Comparison of ENCODE assay signal across 1 cellular context in the genomic region with DNA sequence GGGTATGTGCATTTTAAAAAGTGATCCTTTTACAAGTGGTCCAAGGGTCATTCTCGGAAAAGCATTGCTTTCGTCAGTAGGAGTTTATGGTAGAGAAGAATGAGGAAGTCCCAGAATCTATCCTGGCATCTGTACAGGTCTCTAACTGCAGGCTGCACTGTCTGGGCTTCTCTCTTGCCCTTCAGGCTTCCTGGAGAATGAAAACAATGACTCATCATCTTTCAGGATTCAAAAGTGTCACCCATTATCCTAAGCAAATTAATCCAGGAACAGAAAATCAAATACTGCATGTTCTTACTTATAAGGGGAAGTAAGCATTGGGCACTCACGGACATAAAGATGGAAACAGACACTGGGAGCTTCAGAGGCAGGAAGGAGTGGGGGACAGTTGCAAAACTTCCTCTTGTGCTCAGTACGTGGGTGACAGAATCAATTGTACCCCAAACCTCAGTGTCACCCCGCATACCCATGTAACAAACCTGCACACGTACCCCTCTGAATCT.
TF ChIP-seq lines count a peak whose summit lies in the region.

No MANE protein-coding gene starts in this region.

TF ChIP-seq in K562, 482 proteins besides CTCF, POLR2A, EP300 and RAD21 (continued from another document and continues in another):
- TF ChIP-seq CHD2 (IDR thresholded peaks at IDR 0.05; ENCODE audit: low read depth, low read length) (no peak), CREBBP (IDR thresholded peaks at IDR 0.05; ENCODE audit: low read depth, low read length) (no peak), NFRKB (IDR thresholded peaks at IDR 0.05; ENCODE audit: low read depth) (peak; percentile 61; the same call in 1 of the 2 replicates), ZNF644 (tag; IDR thresholded peaks at IDR 0.05; ENCODE audit: low read depth) (peak; percentile 80), ZNF589 (CRISPR knock-in tag; IDR thresholded peaks at IDR 0.05; ENCODE audit: low read depth) (peak; percentile 19; the same call in 1 of the 2 replicates), ARNT (IDR thresholded peaks at IDR 0.05) (peak; percentile 11 to 84; a peak in 1 of 4 replicates), RBM34 (IDR thresholded peaks at IDR 0.05; ENCODE audit: borderline replicate concordance, insufficient read depth, low read length) (no peak), GABPB2 (CRISPR knock-in tag; conservative IDR thresholded peaks at IDR 0.05) (no peak), BRD4 (IDR thresholded peaks at IDR 0.05) (no peak), CBX3 (IDR thresholded peaks at IDR 0.05; ENCODE audit: borderline replicate concordance in 1 of 2, low read length in 2 of 2) (peak in 1 of 2 experiments; percentile 59; a peak in 2 of 3 replicates), FOS (IDR thresholded peaks at IDR 0.05; ENCODE audit: extremely low read depth, insufficient read length) (peak; percentile 47), ZBTB1 (CRISPR knock-in tag; IDR thresholded peaks at IDR 0.05; ENCODE audit: borderline replicate concordance, low read depth) (no peak), MEF2D (tag; conservative IDR thresholded peaks at IDR 0.05; ENCODE audit: low read depth) (peak; percentile 46; the same call in 1 of the 2 replicates), SMAD3 (CRISPR knock-in tag; conservative IDR thresholded peaks at IDR 0.05) (0 out of 2 replicates have a peak, but pooled peaks have one; percentile 34), ZNF408 (CRISPR knock-in tag; IDR thresholded peaks at IDR 0.05; ENCODE audit: low read depth) (no peak), CEBPG (CRISPR knock-in tag; IDR thresholded peaks at IDR 0.05) (no peak), CEBPG (tag; conservative IDR thresholded peaks at IDR 0.05 in 1 of 2, IDR thresholded peaks at IDR 0.05 in 1 of 2) (peak in 1 of 2 experiments; percentile 54; a peak in 1 of 4 replicates), NFE2 (IDR thresholded peaks at IDR 0.05; ENCODE audit: low read depth) (peak; percentile 96), ELF1 (tag; IDR thresholded peaks at IDR 0.05) (peak; percentile 92), NR2C2 (CRISPR knock-in tag; IDR thresholded peaks at IDR 0.05) (no peak), NR2C2 (tag; IDR thresholded peaks at IDR 0.05) (peak; percentile 52; the same call in 1 of the 2 replicates), HNRNPLL (IDR thresholded peaks at IDR 0.05; ENCODE audit: low read depth, low read length, poor library complexity, severe bottlenecking) (no peak), HDAC1 (IDR thresholded peaks at IDR 0.05) (peak in 1 of 2 experiments; percentile 74; a peak in 2 of 4 replicates), ZNF41 (CRISPR knock-in tag; conservative IDR thresholded peaks at IDR 0.05) (peak; percentile 5; the same call in 1 of the 2 replicates), SMARCA5 (IDR thresholded peaks at IDR 0.05) (no peak), ZNF239 (CRISPR knock-in tag; IDR thresholded peaks at IDR 0.05) (peak; percentile 25; the same call in 1 of the 2 replicates), FOXM1 (IDR thresholded peaks at IDR 0.05; ENCODE audit: low read depth) (peak; percentile 82), FOXM1 (CRISPR knock-in tag; IDR thresholded peaks at IDR 0.05; ENCODE audit: low read depth) (no peak), ZFP30 (CRISPR knock-in tag; IDR thresholded peaks at IDR 0.05; ENCODE audit: borderline replicate concordance) (no peak), NBN (IDR thresholded peaks at IDR 0.05; ENCODE audit: low read depth) (peak; percentile 81), SOX6 (IDR thresholded peaks at IDR 0.05) (peak; percentile 92), ZNF140 (CRISPR knock-in tag; IDR thresholded peaks at IDR 0.05) (no peak), ZBTB17 (CRISPR knock-in tag; IDR thresholded peaks at IDR 0.05) (0 out of 2 replicates have a peak, but pooled peaks have one; percentile 16), SAFB (IDR thresholded peaks at IDR 0.05; ENCODE audit: borderline replicate concordance, low read depth, low read length) (no peak), ZNF778 (CRISPR knock-in tag; IDR thresholded peaks at IDR 0.05) (no peak), CXXC5 (CRISPR knock-in tag; IDR thresholded peaks at IDR 0.05) (peak; percentile 52; the same call in 1 of the 2 replicates), SMARCE1 (IDR thresholded peaks at IDR 0.05) (peak; percentile 97), MYNN (IDR thresholded peaks at IDR 0.05) (peak; percentile 80; the same call in 1 of the 2 replicates), MYNN (CRISPR knock-in tag; IDR thresholded peaks at IDR 0.05) (no peak), MAFF (IDR thresholded peaks at IDR 0.05; ENCODE audit: low read length) (peak; percentile 98), FOXP1 (CRISPR knock-in tag; IDR thresholded peaks at IDR 0.05) (no peak), NEUROD1 (IDR thresholded peaks at IDR 0.05; ENCODE audit: borderline replicate concordance, low read depth, low read length, partially characterized antibody) (peak; percentile 81), CEBPB (tag; IDR thresholded peaks at IDR 0.05) (peak; percentile 79), HNRNPL (IDR thresholded peaks at IDR 0.05; ENCODE audit: low read depth, low read length) (0 out of 2 replicates have a peak, but pooled peaks have one; percentile 48), GTF2F1 (IDR thresholded peaks at IDR 0.05; ENCODE audit: low read depth, low read length) (no peak), HDAC3 (IDR thresholded peaks at IDR 0.05; ENCODE audit: borderline replicate concordance, partially characterized antibody) (no peak), MEIS2 (IDR thresholded peaks at IDR 0.05; ENCODE audit: partially characterized antibody) (peak; percentile 69), GATA2 (CRISPR knock-in tag; IDR thresholded peaks at IDR 0.05) (peak; percentile 93), ETV1 (tag; conservative IDR thresholded peaks at IDR 0.05; ENCODE audit: low read depth) (peak; percentile 76), PHF8 (IDR thresholded peaks at IDR 0.05; ENCODE audit: borderline replicate concordance, low read length) (no peak)
- TF ChIP-seq, protein P1, sequence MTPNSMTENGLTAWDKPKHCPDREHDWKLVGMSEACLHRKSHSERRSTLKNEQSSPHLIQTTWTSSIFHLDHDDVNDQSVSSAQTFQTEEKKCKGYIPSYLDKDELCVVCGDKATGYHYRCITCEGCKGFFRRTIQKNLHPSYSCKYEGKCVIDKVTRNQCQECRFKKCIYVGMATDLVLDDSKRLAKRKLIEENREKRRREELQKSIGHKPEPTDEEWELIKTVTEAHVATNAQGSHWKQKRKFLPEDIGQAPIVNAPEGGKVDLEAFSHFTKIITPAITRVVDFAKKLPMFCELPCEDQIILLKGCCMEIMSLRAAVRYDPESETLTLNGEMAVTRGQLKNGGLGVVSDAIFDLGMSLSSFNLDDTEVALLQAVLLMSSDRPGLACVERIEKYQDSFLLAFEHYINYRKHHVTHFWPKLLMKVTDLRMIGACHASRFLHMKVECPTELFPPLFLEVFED (CRISPR knock-in tag; conservative IDR thresholded peaks at IDR 0.05) = no peak
- TF ChIP-seq, protein P2, sequence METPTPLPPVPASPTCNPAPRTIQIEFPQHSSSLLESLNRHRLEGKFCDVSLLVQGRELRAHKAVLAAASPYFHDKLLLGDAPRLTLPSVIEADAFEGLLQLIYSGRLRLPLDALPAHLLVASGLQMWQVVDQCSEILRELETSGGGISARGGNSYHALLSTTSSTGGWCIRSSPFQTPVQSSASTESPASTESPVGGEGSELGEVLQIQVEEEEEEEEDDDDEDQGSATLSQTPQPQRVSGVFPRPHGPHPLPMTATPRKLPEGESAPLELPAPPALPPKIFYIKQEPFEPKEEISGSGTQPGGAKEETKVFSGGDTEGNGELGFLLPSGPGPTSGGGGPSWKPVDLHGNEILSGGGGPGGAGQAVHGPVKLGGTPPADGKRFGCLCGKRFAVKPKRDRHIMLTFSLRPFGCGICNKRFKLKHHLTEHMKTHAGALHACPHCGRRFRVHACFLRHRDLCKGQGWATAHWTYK (CRISPR knock-in tag; IDR thresholded peaks at IDR 0.05) = 0 out of 2 replicates have a peak, but pooled peaks have one; percentile 77
- TF ChIP-seq, protein P3, sequence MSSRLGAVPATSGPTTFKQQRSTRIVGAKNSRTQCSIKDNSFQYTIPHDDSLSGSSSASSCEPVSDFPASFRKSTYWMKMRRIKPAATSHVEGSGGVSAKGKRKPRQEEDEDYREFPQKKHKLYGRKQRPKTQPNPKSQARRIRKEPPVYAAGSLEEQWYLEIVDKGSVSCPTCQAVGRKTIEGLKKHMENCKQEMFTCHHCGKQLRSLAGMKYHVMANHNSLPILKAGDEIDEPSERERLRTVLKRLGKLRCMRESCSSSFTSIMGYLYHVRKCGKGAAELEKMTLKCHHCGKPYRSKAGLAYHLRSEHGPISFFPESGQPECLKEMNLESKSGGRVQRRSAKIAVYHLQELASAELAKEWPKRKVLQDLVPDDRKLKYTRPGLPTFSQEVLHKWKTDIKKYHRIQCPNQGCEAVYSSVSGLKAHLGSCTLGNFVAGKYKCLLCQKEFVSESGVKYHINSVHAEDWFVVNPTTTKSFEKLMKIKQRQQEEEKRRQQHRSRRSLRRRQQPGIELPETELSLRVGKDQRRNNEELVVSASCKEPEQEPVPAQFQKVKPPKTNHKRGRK (tag; IDR thresholded peaks at IDR 0.05) = no peak
- TF ChIP-seq, protein P4, sequence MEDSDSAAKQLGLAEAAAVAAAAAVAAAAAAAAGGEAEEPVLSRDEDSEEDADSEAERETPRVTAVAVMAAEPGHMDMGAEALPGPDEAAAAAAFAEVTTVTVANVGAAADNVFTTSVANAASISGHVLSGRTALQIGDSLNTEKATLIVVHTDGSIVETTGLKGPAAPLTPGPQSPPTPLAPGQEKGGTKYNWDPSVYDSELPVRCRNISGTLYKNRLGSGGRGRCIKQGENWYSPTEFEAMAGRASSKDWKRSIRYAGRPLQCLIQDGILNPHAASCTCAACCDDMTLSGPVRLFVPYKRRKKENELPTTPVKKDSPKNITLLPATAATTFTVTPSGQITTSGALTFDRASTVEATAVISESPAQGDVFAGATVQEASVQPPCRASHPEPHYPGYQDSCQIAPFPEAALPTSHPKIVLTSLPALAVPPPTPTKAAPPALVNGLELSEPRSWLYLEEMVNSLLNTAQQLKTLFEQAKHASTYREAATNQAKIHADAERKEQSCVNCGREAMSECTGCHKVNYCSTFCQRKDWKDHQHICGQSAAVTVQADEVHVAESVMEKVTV (CRISPR knock-in tag; IDR thresholded peaks at IDR 0.05) = peak; percentile 29; the same call in 1 of the 2 replicates
- TF ChIP-seq, protein P5, sequence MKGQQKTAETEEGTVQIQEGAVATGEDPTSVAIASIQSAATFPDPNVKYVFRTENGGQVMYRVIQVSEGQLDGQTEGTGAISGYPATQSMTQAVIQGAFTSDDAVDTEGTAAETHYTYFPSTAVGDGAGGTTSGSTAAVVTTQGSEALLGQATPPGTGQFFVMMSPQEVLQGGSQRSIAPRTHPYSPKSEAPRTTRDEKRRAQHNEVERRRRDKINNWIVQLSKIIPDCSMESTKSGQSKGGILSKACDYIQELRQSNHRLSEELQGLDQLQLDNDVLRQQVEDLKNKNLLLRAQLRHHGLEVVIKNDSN (CRISPR knock-in tag; IDR thresholded peaks at IDR 0.05) = no peak
- TF ChIP-seq, protein P6, sequence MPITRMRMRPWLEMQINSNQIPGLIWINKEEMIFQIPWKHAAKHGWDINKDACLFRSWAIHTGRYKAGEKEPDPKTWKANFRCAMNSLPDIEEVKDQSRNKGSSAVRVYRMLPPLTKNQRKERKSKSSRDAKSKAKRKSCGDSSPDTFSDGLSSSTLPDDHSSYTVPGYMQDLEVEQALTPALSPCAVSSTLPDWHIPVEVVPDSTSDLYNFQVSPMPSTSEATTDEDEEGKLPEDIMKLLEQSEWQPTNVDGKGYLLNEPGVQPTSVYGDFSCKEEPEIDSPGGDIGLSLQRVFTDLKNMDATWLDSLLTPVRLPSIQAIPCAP (CRISPR knock-in tag; IDR thresholded peaks at IDR 0.05; ENCODE audit: borderline replicate concordance) = no peak
- TF ChIP-seq, protein P7, sequence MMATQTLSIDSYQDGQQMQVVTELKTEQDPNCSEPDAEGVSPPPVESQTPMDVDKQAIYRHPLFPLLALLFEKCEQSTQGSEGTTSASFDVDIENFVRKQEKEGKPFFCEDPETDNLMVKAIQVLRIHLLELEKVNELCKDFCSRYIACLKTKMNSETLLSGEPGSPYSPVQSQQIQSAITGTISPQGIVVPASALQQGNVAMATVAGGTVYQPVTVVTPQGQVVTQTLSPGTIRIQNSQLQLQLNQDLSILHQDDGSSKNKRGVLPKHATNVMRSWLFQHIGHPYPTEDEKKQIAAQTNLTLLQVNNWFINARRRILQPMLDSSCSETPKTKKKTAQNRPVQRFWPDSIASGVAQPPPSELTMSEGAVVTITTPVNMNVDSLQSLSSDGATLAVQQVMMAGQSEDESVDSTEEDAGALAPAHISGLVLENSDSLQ (IDR thresholded peaks at IDR 0.05) = peak; percentile 58
- TF ChIP-seq, protein P8, sequence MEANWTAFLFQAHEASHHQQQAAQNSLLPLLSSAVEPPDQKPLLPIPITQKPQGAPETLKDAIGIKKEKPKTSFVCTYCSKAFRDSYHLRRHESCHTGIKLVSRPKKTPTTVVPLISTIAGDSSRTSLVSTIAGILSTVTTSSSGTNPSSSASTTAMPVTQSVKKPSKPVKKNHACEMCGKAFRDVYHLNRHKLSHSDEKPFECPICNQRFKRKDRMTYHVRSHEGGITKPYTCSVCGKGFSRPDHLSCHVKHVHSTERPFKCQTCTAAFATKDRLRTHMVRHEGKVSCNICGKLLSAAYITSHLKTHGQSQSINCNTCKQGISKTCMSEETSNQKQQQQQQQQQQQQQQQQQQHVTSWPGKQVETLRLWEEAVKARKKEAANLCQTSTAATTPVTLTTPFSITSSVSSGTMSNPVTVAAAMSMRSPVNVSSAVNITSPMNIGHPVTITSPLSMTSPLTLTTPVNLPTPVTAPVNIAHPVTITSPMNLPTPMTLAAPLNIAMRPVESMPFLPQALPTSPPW (CRISPR knock-in tag; IDR thresholded peaks at IDR 0.05) = no peak
- TF ChIP-seq, protein P9, sequence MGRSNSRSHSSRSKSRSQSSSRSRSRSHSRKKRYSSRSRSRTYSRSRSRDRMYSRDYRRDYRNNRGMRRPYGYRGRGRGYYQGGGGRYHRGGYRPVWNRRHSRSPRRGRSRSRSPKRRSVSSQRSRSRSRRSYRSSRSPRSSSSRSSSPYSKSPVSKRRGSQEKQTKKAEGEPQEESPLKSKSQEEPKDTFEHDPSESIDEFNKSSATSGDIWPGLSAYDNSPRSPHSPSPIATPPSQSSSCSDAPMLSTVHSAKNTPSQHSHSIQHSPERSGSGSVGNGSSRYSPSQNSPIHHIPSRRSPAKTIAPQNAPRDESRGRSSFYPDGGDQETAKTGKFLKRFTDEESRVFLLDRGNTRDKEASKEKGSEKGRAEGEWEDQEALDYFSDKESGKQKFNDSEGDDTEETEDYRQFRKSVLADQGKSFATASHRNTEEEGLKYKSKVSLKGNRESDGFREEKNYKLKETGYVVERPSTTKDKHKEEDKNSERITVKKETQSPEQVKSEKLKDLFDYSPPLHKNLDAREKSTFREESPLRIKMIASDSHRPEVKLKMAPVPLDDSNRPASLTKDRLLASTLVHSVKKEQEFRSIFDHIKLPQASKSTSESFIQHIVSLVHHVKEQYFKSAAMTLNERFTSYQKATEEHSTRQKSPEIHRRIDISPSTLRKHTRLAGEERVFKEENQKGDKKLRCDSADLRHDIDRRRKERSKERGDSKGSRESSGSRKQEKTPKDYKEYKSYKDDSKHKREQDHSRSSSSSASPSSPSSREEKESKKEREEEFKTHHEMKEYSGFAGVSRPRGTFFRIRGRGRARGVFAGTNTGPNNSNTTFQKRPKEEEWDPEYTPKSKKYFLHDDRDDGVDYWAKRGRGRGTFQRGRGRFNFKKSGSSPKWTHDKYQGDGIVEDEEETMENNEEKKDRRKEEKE (IDR thresholded peaks at IDR 0.05; ENCODE audit: borderline replicate concordance in 1 of 2, control insufficient read depth in 1 of 2, low read depth in 2 of 2, low read length in 1 of 2) = no peak
